1 cellular context compared by ENCODE assay signal in the genomic region with DNA sequence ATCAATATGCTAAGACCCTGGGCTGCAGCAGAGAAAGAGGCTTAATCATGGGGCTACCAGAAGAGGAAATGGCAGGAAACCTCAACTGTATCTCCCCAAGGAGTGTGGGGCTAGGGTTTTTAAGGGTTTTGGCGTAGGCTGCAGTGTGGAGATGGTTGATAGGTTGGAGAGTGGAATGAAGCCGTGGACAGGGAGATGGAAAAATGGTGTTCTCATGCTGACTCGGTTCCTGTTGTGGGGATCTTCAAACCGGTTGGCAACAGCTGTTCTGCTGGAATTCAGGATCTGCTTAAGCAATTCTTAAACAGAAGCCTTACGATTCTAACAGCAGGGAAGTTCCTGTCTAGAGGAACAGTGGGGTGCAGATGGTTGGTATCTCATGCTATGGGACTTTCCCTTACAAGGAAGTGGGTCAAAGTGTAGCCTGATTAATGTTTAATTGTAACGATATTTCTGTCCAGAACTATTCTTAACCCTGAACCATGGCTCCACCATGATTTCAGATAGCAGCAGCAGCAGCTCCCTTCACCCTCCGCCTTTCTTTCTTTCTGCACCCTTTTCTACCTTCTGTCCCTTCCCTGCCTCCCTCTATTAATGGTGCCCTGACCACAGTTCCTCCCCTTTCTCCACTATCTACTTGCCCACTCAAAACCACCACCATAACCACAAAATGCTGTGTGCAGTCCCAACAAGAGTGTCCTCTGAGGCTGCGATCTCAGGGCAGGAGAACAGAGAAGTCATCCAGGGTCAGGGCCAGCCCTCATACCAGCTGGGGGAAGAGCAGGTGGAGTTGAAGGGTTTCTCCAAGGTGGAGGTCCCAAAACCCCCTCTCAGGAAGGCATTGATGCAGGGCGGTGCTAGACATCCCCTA.
TF ChIP-seq lines count a peak whose summit lies in the region.

No MANE protein-coding gene starts in this region.

TF ChIP-seq in K562, 482 proteins besides CTCF, POLR2A, EP300 and RAD21 (continued from another document):
- peak in 1 of 2 experiments; percentile 62; a peak in 1 of 4 replicates for TF ChIP-seq ZNF639 (CRISPR knock-in tag; conservative IDR thresholded peaks at IDR 0.05 in 1 of 2, IDR thresholded peaks at IDR 0.05 in 1 of 2)
- TF ChIP-seq SP2 (IDR thresholded peaks at IDR 0.05; ENCODE audit: extremely low read depth, low read depth, low read length, poor library complexity, severe bottlenecking) = no peak
- peak; percentile 46; the same call in 1 of the 2 replicates for TF ChIP-seq VEZF1 (CRISPR knock-in tag; IDR thresholded peaks at IDR 0.05)
- TF ChIP-seq SREBF1 (IDR thresholded peaks at IDR 0.05; ENCODE audit: borderline replicate concordance, low read depth, low read length) = no peak
- 0 out of 2 replicates have a peak, but pooled peaks have one; percentile 28 for TF ChIP-seq MAX (CRISPR knock-in tag; IDR thresholded peaks at IDR 0.05)
- TF ChIP-seq GABPB1 (CRISPR knock-in tag; IDR thresholded peaks at IDR 0.05) = peak; percentile 21; the same call in 1 of the 2 replicates
- no peak for TF ChIP-seq ZNF282 (CRISPR knock-in tag; IDR thresholded peaks at IDR 0.05)
- TF ChIP-seq MTA1 (IDR thresholded peaks at IDR 0.05; ENCODE audit: borderline replicate concordance) = no peak
- no peak for TF ChIP-seq ZC3H4 (CRISPR knock-in tag; IDR thresholded peaks at IDR 0.05; ENCODE audit: borderline replicate concordance)
- TF ChIP-seq ZNF445 (CRISPR knock-in tag; IDR thresholded peaks at IDR 0.05; ENCODE audit: low read depth) = no peak
- TF ChIP-seq, protein P1, sequence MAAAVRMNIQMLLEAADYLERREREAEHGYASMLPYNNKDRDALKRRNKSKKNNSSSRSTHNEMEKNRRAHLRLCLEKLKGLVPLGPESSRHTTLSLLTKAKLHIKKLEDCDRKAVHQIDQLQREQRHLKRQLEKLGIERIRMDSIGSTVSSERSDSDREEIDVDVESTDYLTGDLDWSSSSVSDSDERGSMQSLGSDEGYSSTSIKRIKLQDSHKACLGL (CRISPR knock-in tag; IDR thresholded peaks at IDR 0.05; ENCODE audit: borderline replicate concordance, poor library complexity, severe bottlenecking) = no peak
- no peak for TF ChIP-seq GMEB1 (CRISPR knock-in tag; IDR thresholded peaks at IDR 0.05)
- TF ChIP-seq MEIS2 (IDR thresholded peaks at IDR 0.05; ENCODE audit: partially characterized antibody) = no peak
- peak; percentile 94 for TF ChIP-seq TCF3 (CRISPR knock-in tag; IDR thresholded peaks at IDR 0.05)
- TF ChIP-seq, protein P2, sequence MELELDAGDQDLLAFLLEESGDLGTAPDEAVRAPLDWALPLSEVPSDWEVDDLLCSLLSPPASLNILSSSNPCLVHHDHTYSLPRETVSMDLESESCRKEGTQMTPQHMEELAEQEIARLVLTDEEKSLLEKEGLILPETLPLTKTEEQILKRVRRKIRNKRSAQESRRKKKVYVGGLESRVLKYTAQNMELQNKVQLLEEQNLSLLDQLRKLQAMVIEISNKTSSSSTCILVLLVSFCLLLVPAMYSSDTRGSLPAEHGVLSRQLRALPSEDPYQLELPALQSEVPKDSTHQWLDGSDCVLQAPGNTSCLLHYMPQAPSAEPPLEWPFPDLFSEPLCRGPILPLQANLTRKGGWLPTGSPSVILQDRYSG (tag; conservative IDR thresholded peaks at IDR 0.05; ENCODE audit: low read depth) = 0 out of 2 replicates have a peak, but pooled peaks have one; percentile 45
- TF ChIP-seq ARHGAP35 (IDR thresholded peaks at IDR 0.05; ENCODE audit: partially characterized antibody) = no peak
- TF ChIP-seq ZBTB34 (CRISPR knock-in tag; IDR thresholded peaks at IDR 0.05) = peak; percentile 75; the same call in 1 of the 2 replicates
- no peak for TF ChIP-seq ZNF644 (tag; IDR thresholded peaks at IDR 0.05; ENCODE audit: low read depth)
- no peak for TF ChIP-seq YY1 (IDR thresholded peaks at IDR 0.05; ENCODE audit: borderline replicate concordance in 1 of 3, control insufficient read depth in 1 of 3, extremely low read depth in 1 of 3, insufficient read depth in 3 of 3, insufficient read length in 1 of 3, insufficient replicate concordance in 2 of 3, low read depth in 1 of 3, low read length in 2 of 3)
- TF ChIP-seq, protein P3, sequence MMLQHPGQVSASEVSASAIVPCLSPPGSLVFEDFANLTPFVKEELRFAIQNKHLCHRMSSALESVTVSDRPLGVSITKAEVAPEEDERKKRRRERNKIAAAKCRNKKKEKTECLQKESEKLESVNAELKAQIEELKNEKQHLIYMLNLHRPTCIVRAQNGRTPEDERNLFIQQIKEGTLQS (IDR thresholded peaks at IDR 0.05) = no peak
- TF ChIP-seq, protein P3 (CRISPR knock-in tag; conservative IDR thresholded peaks at IDR 0.05) = no peak
- TF ChIP-seq HBP1 (CRISPR knock-in tag; IDR thresholded peaks at IDR 0.05) = peak; percentile 81; the same call in 1 of the 2 replicates
- TF ChIP-seq ZFP30 (CRISPR knock-in tag; IDR thresholded peaks at IDR 0.05; ENCODE audit: borderline replicate concordance) = no peak
- TF ChIP-seq RNF2 (IDR thresholded peaks at IDR 0.05) = peak; percentile 73; the same call in 1 of the 2 replicates
- TF ChIP-seq ARID1B (IDR thresholded peaks at IDR 0.05) = peak; percentile 81
- TF ChIP-seq NR4A1 (CRISPR knock-in tag; IDR thresholded peaks at IDR 0.05) = no peak
- TF ChIP-seq NR4A1 (tag; IDR thresholded peaks at IDR 0.05) = peak; percentile 44; the same call in 1 of the 2 replicates
- TF ChIP-seq, protein P4, sequence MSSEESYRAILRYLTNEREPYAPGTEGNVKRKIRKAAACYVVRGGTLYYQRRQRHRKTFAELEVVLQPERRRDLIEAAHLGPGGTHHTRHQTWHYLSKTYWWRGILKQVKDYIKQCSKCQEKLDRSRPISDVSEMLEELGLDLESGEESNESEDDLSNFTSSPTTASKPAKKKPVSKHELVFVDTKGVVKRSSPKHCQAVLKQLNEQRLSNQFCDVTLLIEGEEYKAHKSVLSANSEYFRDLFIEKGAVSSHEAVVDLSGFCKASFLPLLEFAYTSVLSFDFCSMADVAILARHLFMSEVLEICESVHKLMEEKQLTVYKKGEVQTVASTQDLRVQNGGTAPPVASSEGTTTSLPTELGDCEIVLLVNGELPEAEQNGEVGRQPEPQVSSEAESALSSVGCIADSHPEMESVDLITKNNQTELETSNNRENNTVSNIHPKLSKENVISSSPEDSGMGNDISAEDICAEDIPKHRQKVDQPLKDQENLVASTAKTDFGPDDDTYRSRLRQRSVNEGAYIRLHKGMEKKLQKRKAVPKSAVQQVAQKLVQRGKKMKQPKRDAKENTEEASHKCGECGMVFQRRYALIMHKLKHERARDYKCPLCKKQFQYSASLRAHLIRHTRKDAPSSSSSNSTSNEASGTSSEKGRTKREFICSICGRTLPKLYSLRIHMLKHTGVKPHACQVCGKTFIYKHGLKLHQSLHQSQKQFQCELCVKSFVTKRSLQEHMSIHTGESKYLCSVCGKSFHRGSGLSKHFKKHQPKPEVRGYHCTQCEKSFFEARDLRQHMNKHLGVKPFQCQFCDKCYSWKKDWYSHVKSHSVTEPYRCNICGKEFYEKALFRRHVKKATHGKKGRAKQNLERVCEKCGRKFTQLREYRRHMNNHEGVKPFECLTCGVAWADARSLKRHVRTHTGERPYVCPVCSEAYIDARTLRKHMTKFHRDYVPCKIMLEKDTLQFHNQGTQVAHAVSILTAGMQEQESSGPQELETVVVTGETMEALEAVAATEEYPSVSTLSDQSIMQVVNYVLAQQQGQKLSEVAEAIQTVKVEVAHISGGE (CRISPR knock-in tag; IDR thresholded peaks at IDR 0.05) = peak in 1 of 3 experiments; percentile 40; a peak in 1 of 6 replicates
- TF ChIP-seq NEUROD1 (IDR thresholded peaks at IDR 0.05; ENCODE audit: borderline replicate concordance, low read depth, low read length, partially characterized antibody) = no peak
- TF ChIP-seq NFIX (CRISPR knock-in tag; IDR thresholded peaks at IDR 0.05; ENCODE audit: low read depth) = no peak
- no peak for TF ChIP-seq PHF20 (IDR thresholded peaks at IDR 0.05; ENCODE audit: partially characterized antibody)
- TF ChIP-seq JUN (IDR thresholded peaks at IDR 0.05; ENCODE audit: borderline replicate concordance, low read depth, low read length) = no peak
- peak; percentile 58; the same call in 1 of the 2 replicates for TF ChIP-seq JUN (CRISPR knock-in tag; IDR thresholded peaks at IDR 0.05; ENCODE audit: borderline replicate concordance)
- TF ChIP-seq KDM4B (IDR thresholded peaks at IDR 0.05; ENCODE audit: borderline replicate concordance in 2 of 2, low read depth in 1 of 2) = no peak
- peak; percentile 57 for TF ChIP-seq SPI1 (IDR thresholded peaks at IDR 0.05; ENCODE audit: borderline replicate concordance, low read depth, low read length)
- TF ChIP-seq KLF6 (CRISPR knock-in tag; IDR thresholded peaks at IDR 0.05; ENCODE audit: borderline replicate concordance) = no peak
- TF ChIP-seq BCOR (IDR thresholded peaks at IDR 0.05) = peak; percentile 49
- no peak for TF ChIP-seq SNAPC5 (CRISPR knock-in tag; IDR thresholded peaks at IDR 0.05)
TF ChIP-seq in K562: peak in this region for 57.
